Comparison of ENCODE assay signal across 27 cellular contexts in genomic region chr2:96201338-96201737, GRCh38. TPM values are rescaled to one million over a fixed set of nuclear protein-coding genes. Genes with fewer than 3 reads are reported as not detected.
DNase-seq lines count a peak whose midpoint lies in the region; ATAC-seq and TF ChIP-seq lines count a peak whose summit lies in the region.
"Had no signal": no experiment of that assay in that cellular context is flagged by ENCODE, and none has a peak within 500 bp of the region (broad histone marks: within the 10 kb centered on the region; RNA-seq: fewer than 3 reads in every experiment).

No MANE protein-coding gene starts in this region.

- BruUV-seq in OCI-LY7 (replicated peaks; lab: Mats Ljungman, UMichigan), result no TSS peak

- H3K27me3 ChIP-seq in gastrocnemius medialis, result no peaks in the 10 kb centered on the region
- H3K27me3 ChIP-seq: ascending aorta, esophagus squamous epithelium, ovary, Peyer's patch, SJSA1 had no signal

- no peak overlapping the region for H2AFZ ChIP-seq in OCI-LY7 (ENCODE audit: low read length)

- in situ Hi-C loops in gastrocnemius medialis (cut with MboI; ENCODE audit: low sequenced_read_pairs in 4 of 4) (loop anchor here in 3 of 4 donors (5.0 to 10.0 kb wide), 2 partner anchors 53 to 61 kb away; no protein-coding TSS in a partner anchor), G401 (cut with HindIII; ENCODE audit: low sequenced_read_pairs) (no loop called here)

- DNase-seq in OCI-LY7 (ENCODE audit: low spot score) (no peak), left lobe of liver (ENCODE audit: low spot score) (no peak), gastrocnemius medialis (no peak), G401 (ENCODE audit: low spot score) (no peak), NCI-H1436 (lab: John Stamatoyannopoulos, UW) (no peak)
- DNase-seq in activated naive CD4-positive, alpha-beta T cell treated with anti-CD3 and anti-CD28 coated beads, Interleukin-2, amount 50 U/mL, for 16 hours, result no peak
- DNase-seq: activated CD8-positive, alpha-beta T cell treated with anti-CD3 and anti-CD28 coated beads, Interleukin-2, amount 10 ng/mL, durations not matched to agents 7 days and 5 days; activated effector memory CD4-positive, alpha-beta T cell treated with Interleukin-2 at 50 U/mL for 16 hours; activated naive CD8-positive, alpha-beta T cell treated with anti-CD3 and anti-CD28 coated beads for 36 hours; caudate nucleus; esophagus squamous epithelium; foreskin melanocyte; hypothalamus; NCI-H1694; NCI-H2171; NCI-H510A; NK-92 treated with Interleukin-12 subunit alpha and Interleukin-12 subunit beta, amount 100 ng/mL, for 24 hours; ovary; Peyer's patch; right cardiac atrium; stimulated activated CD4-positive, alpha-beta T cell treated with anti-CD3 and anti-CD28 coated beads, Interleukin-12 subunit alpha, Interleukin-12 subunit beta, amount 100 ng/mL, for 4 hours; stimulated activated CD4-positive, alpha-beta T cell treated with anti-CD3 and anti-CD28 coated beads, Interleukin-4, amount 100 ng/mL, for 24 hours had no signal

- H3K4me1 ChIP-seq in HEK293 (ENCODE audit: control insufficient read depth, insufficient read depth, low read length) (peaks cover 46% of the 10 kb centered on the region), OCI-LY7 (ENCODE audit: insufficient read depth, low read length, poor library complexity, severe bottlenecking) (peaks cover 76% of the 10 kb centered on the region), gastrocnemius medialis (peaks cover 88 to 91% of the 10 kb centered on the region in 2 donors)

- ATAC-seq in left lobe of liver, result peak; percentile 25
- ATAC-seq in gastrocnemius medialis, result no peak
- ATAC-seq: activated CD8-positive, alpha-beta T cell treated with anti-CD3 and anti-CD28 coated beads, Interleukin-2, amount 10 ng/mL, durations not matched to agents 7 days and 5 days; right cardiac atrium; stimulated activated effector memory CD8-positive, alpha-beta T cell treated with anti-CD3 and anti-CD28 coated beads, Interleukin-12 subunit alpha, Interleukin-12 subunit beta, amount 100 ng/mL, for 72 hours had no signal

- H4K20me1 ChIP-seq in OCI-LY7 (ENCODE audit: insufficient read depth, low read length), result peaks cover 65% of the 10 kb centered on the region

- H3K9me2 ChIP-seq in OCI-LY7 (ENCODE audit: insufficient read depth, low read length), result no peaks in the 10 kb centered on the region

- H3K36me3 ChIP-seq in HEK293 (ENCODE audit: control insufficient read depth in 2 of 2, insufficient read depth in 1 of 2, low read length in 2 of 2), result no peaks in the 10 kb centered on the region; a peak in 1 of 3 replicates
- peaks cover 70% of the 10 kb centered on the region for H3K36me3 ChIP-seq in OCI-LY7 (ENCODE audit: insufficient read depth, low read length)
- H3K36me3 ChIP-seq in gastrocnemius medialis, result no peaks in the 10 kb centered on the region
- H3K36me3 ChIP-seq: ascending aorta, esophagus squamous epithelium, ovary, Peyer's patch had no signal

- intact Hi-C loops in OCI-LY7 (cut with micrococcal nuclease; ENCODE audit: unreplicated experiment) (no loop called here), gastrocnemius medialis (cut with DNase I; ENCODE audit: low total_unique reads) (no loop called here)

- H3K79me2 ChIP-seq in OCI-LY7 (ENCODE audit: insufficient read depth, low read depth, low read length), result peaks cover 100% of the 10 kb centered on the region

- POLR2A ChIA-PET in HEK293 (lab: Yijun Ruan, JAX) (interaction anchor here (0.7 to 1.2 kb wide), 3 partner anchors 59 to 166 kb away, joined by 3 to 7 read pairs (median 4); partner anchors contain the start of gene SNRNP200), OCI-LY7 (lab: Charles Lee) (interaction anchor here (1.0 to 4.7 kb wide), 3 partner anchors 10 to 33 kb away, joined by 3 to 21 read pairs (median 4); no protein-coding TSS in a partner anchor)

- H3K9me3 ChIP-seq in HEK293 (ENCODE audit: control insufficient read depth, insufficient read depth, low read depth, low read length) (no peaks in the 10 kb centered on the region), OCI-LY7 (ENCODE audit: low read length) (no peaks in the 10 kb centered on the region), gastrocnemius medialis (no peaks in the 10 kb centered on the region)
- H3K9me3 ChIP-seq: ascending aorta, esophagus squamous epithelium, ovary, Peyer's patch, SJSA1 had no signal

- CTCF ChIA-PET in HEK293 (lab: Yijun Ruan, JAX) (interaction anchor here (1.2 to 1.9 kb wide), 2 partner anchors 27 kb away, joined by 3 to 6 read pairs; no protein-coding TSS in a partner anchor), OCI-LY7 (lab: Charles Lee; ENCODE audit: unreplicated experiment) (no interaction called here)

- TF ChIP-seq CTCF in HEK293 (tag by site-specific recombination; IDR thresholded peaks at IDR 0.05), result no peak
- no peak for TF ChIP-seq CTCF in OCI-LY7 (conservative IDR thresholded peaks at IDR 0.05; ENCODE audit: low read length)
- TF ChIP-seq CTCF in gastrocnemius medialis (IDR thresholded peaks at IDR 0.05 in 4 of 5, conservative IDR thresholded peaks at IDR 0.05 in 1 of 5), result no peak

- peak overlapping the region; percentile 97 for H3K4me2 ChIP-seq in OCI-LY7 (ENCODE audit: low read length)

- no peak for TF ChIP-seq POLR2A in gastrocnemius medialis (IDR thresholded peaks at IDR 0.05)

- H3K27ac ChIP-seq in HEK293 (ENCODE audit: extremely low read depth, low read depth, low read length) (no peak overlapping the region), OCI-LY7 (ENCODE audit: low read depth, low read length, poor library complexity, severe bottlenecking) (no peak overlapping the region), gastrocnemius medialis (peak overlapping the region; percentile 90 to 99 (median 98))
- H3K27ac ChIP-seq: ascending aorta, C4-2B, ovary, SJSA1 had no signal

- no peak overlapping the region for H3K4me3 ChIP-seq in HEK293 (ENCODE audit: low read depth, low read length)
- H3K4me3 ChIP-seq in OCI-LY7 (ENCODE audit: low read depth, low read length, poor library complexity, severe bottlenecking), result no peak overlapping the region
- peak overlapping the region in 1 of 4 donors; percentile 58 for H3K4me3 ChIP-seq in gastrocnemius medialis
- H3K4me3 ChIP-seq: ascending aorta, esophagus squamous epithelium, ovary, Peyer's patch, SJSA1 had no signal

TF ChIP-seq in HEK293, 187 proteins besides CTCF, POLR2A, EP300 and RAD21:
- no peak for TF ChIP-seq BCL11B (tag by site-specific recombination; IDR thresholded peaks at IDR 0.05; ENCODE audit: low read depth)
- peak; percentile 71; the same call in 1 of the 2 replicates for TF ChIP-seq ZNF362 (tag by site-specific recombination; IDR thresholded peaks at IDR 0.05)
TF ChIP-seq in HEK293: peak in this region for 1.

RNA-seq across cellular contexts. Expression of gene STARD7, which starts 7.3 kb away (rescaled TPM):
- 208 and 239 TPM in 2 replicates for total RNA-seq in OCI-LY7 (2014; rRNA removed; shearing (Covaris generic))
- total RNA-seq in OCI-LY7 (2022), result 186 and 206 TPM in 2 replicates
- 67.6 TPM for total RNA-seq in left lobe of liver
- 100 to 1,000 TPM; 237 to 512 (median 313) TPM for total RNA-seq in gastrocnemius medialis
- 117 and 144 TPM in 2 replicates for total RNA-seq in G401 (2014; rRNA removed; shearing (Covaris generic))

RNA-seq across cellular contexts. Expression of gene DUSP2, which starts 56.1 kb away (rescaled TPM):
- total RNA-seq in OCI-LY7 (2014; rRNA removed; shearing (Covaris generic)), result 94.7 and 110 TPM in 2 replicates
- total RNA-seq in OCI-LY7 (2022), result 31.2 and 37.3 TPM in 2 replicates
- 0.98 TPM for total RNA-seq in left lobe of liver
- total RNA-seq in gastrocnemius medialis, result 1 to 10 TPM; 1.6 to 4.0 (median 2.9) TPM
- 37.2 and 44.4 TPM in 2 replicates for total RNA-seq in G401 (2014; rRNA removed; shearing (Covaris generic))

Comparison
In these comparisons a context has a peak if more than half of its experiments do, and no peak if none do; other contexts are left out.
1. H3K27ac ChIP-seq: peak in gastrocnemius medialis (4 of 4); none in HEK293 (single experiment) and OCI-LY7 (single experiment).